Comparison of ENCODE assay signal across 8 cellular contexts in the genomic region with DNA sequence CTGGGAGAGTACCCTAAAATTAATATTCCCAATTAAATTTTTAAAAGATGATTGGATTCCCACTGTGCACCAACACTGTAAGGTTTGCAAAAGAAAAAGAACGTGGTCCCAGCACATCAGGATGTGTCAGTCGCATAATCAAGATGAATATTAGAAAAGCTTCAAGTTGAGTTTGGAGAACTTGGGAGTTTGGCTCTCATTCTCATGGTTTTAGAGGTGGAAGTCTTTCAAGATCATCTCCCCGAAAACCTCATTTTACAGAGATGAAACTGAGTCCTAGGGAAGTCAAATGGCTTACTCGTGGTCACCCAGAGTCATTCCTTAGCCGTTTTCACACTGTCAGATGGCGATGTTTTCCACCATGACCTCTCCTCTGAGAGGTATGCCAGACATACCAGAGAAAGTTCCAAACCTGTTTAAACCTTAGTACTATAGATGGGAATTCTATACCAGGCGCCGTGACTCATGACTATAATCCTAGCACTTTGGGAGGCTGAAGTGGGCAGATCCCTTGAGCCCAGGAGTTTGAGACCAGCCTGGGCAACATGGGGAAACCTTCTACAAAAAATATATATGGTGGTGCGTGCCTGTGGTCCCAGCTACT. TPM values are rescaled to one million over a fixed set of nuclear protein-coding genes. Genes with fewer than 3 reads are reported as not detected.
A peak's percentile ranks its signal among the peaks of the same experiment; 100 is the strongest.
DNase-seq lines count a peak whose midpoint lies in the region; ATAC-seq and TF ChIP-seq lines count a peak whose summit lies in the region.

No MANE protein-coding gene starts in this region.

- no peak for ATAC-seq in activated CD8-positive, alpha-beta memory T cell treated with anti-CD3 and anti-CD28 coated beads, Interleukin-2, amount 10 ng/mL, durations not matched to agents 7 days and 5 days
- no peak for ATAC-seq in thoracic aorta (ENCODE audit: insufficient number of reproducible peaks, low FRiP score, low read depth)
- ATAC-seq in HG02970 (IDR thresholded peaks at IDR 0.05; ENCODE audit: low FRiP score, unreplicated experiment) = no peak
- no peak for ATAC-seq in HG03432 (IDR thresholded peaks at IDR 0.05; ENCODE audit: unreplicated experiment)

- peaks cover 10% of the 10 kb centered on the region for H3K9me3 ChIP-seq in adipocyte (ENCODE audit: control insufficient read depth, low read length)
- H3K9me3 ChIP-seq in thoracic aorta = no peaks in the 10 kb centered on the region

- peaks cover 57% of the 10 kb centered on the region for H3K36me3 Mint-ChIP-seq in activated CD8-positive, alpha-beta memory T cell treated with anti-CD3 and anti-CD28 coated beads, Interleukin-2, amount 10 ng/mL, durations not matched to agents 7 days and 5 days

- peaks cover 71% of the 10 kb centered on the region for H3K4me1 Mint-ChIP-seq in activated CD8-positive, alpha-beta memory T cell treated with anti-CD3 and anti-CD28 coated beads, Interleukin-2, amount 10 ng/mL, durations not matched to agents 7 days and 5 days

- peak overlapping the region; percentile 88 for H3K4me3 Mint-ChIP-seq in activated CD8-positive, alpha-beta memory T cell treated with anti-CD3 and anti-CD28 coated beads, Interleukin-2, amount 10 ng/mL, durations not matched to agents 7 days and 5 days

- TF ChIP-seq CTCF in thoracic aorta (IDR thresholded peaks at IDR 0.05) = no peak

- H3K27me3 ChIP-seq in adipocyte (replicated peaks; ENCODE audit: control insufficient read depth, insufficient read depth, low read length) (no peaks in the 10 kb centered on the region), layer of hippocampus (ENCODE audit: control insufficient read depth, insufficient read depth, low read length) (no peaks in the 10 kb centered on the region), thoracic aorta (replicated peaks; ENCODE audit: insufficient read depth) (no peaks in the 10 kb centered on the region)

- peaks cover 12% of the 10 kb centered on the region for H3K9me3 Mint-ChIP-seq in activated CD8-positive, alpha-beta memory T cell treated with anti-CD3 and anti-CD28 coated beads, Interleukin-2, amount 10 ng/mL, durations not matched to agents 7 days and 5 days (ENCODE audit: low read depth)

- peak overlapping the region; percentile 95 for H3K4me3 ChIP-seq in adipocyte (ENCODE audit: low read length)
- H3K4me3 ChIP-seq in thoracic aorta = peak overlapping the region; percentile 95

- H3K27ac Mint-ChIP-seq in activated CD8-positive, alpha-beta memory T cell treated with anti-CD3 and anti-CD28 coated beads, Interleukin-2, amount 10 ng/mL, durations not matched to agents 7 days and 5 days = peak overlapping the region; percentile 79

- H3K27me3 Mint-ChIP-seq in activated CD8-positive, alpha-beta memory T cell treated with anti-CD3 and anti-CD28 coated beads, Interleukin-2, amount 10 ng/mL, durations not matched to agents 7 days and 5 days = no peaks in the 10 kb centered on the region

- no peak for DNase-seq in activated CD8-positive, alpha-beta memory T cell treated with anti-CD3 and anti-CD28 coated beads, Interleukin-2, amount 10 ng/mL, durations not matched to agents 7 days and 5 days
- no peak for DNase-seq in activated CD8-positive, alpha-beta memory T cell treated with anti-CD3 and anti-CD28 coated beads for 24 hours
- DNase-seq in adipocyte (ENCODE audit: low read depth) (peak; percentile 26), thoracic aorta (ENCODE audit: low spot score) (no peak), NCI-H524 (lab: John Stamatoyannopoulos, UW) (no peak)

- peak overlapping the region; percentile 92 for H3K9ac ChIP-seq in adipocyte (ENCODE audit: low read length)

- H3K36me3 ChIP-seq in adipocyte (ENCODE audit: control insufficient read depth, insufficient read depth, low read length, severe bottlenecking) (peaks cover 18% of the 10 kb centered on the region), thoracic aorta (no peaks in the 10 kb centered on the region)

- CTCF ChIA-PET in activated CD8-positive, alpha-beta memory T cell treated with anti-CD3 and anti-CD28 coated beads, Interleukin-2, amount 10 ng/mL, durations not matched to agents 7 days and 5 days (lab: Charles Lee) = interaction anchor here (1.6 to 4.3 kb wide), 3 partner anchors 40 to 55 kb away, joined by 4 to 32 read pairs (median 18); no protein-coding TSS in a partner anchor

- H3K27ac ChIP-seq in layer of hippocampus (ENCODE audit: low read depth, low read length) (peak overlapping the region; percentile 77), thoracic aorta (peak overlapping the region; percentile 70 to 71)

- peaks cover 36% of the 10 kb centered on the region for H3K4me1 ChIP-seq in adipocyte (ENCODE audit: control insufficient read depth, insufficient read depth, low read length)
- H3K4me1 ChIP-seq in thoracic aorta (ENCODE audit: control insufficient read depth in 1 of 2, low read depth in 2 of 2) = peaks cover 19 to 48% of the 10 kb centered on the region in 2 donors

RNA-seq across cellular contexts. Expression of a gene that starts 1.2 kb away (rescaled TPM):
- total RNA-seq in activated CD8-positive, alpha-beta memory T cell treated with anti-CD3 and anti-CD28 coated beads, Interleukin-2, amount 10 ng/mL, durations not matched to agents 7 days and 5 days = 100 to 1,000 TPM in 1 of 2 experiments, 10 to 100 TPM in 1; 98.5 to 146 TPM
- total RNA-seq in thoracic aorta = 100 to 1,000 TPM in 1 of 2 donors, 10 to 100 TPM in 1; 89.0 to 105 TPM
